In the genomic region with DNA sequence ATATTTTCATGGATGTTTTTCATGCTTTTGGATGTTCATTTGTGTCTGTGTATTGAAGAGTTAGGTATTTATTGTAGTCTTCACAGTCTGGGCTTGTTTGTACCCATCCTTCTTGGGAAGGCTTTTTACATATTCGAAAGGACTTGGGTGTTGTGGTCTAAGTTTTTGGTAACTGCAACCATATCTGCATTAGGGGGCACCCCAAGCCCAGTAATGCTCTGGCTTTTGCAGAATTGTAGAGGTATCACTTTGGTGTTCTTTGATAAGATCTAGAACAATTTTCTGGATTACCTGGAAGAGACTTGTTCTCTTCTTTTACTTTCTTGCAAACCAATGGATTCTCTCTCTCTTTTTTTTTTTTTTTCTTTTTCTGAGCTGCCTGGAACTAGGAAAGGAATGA, we compare ENCODE assay signal across 13 cellular contexts.
A peak's percentile ranks its signal among the peaks of the same experiment; 100 is the strongest.
DNase-seq lines count a peak whose midpoint lies in the region; ATAC-seq and TF ChIP-seq lines count a peak whose summit lies in the region.
"Had no signal": no experiment of that assay in that cellular context is flagged by ENCODE, and none has a peak within 500 bp of the region (broad histone marks: within the 10 kb centered on the region; RNA-seq: fewer than 3 reads in every experiment).

No MANE protein-coding gene starts in this region.

- H3K4me2 ChIP-seq in H9 (ENCODE audit: insufficient read depth, insufficient read length, low read length) (no peak overlapping the region), mesendoderm (ENCODE audit: low read length) (no peak overlapping the region)

- H4K5ac ChIP-seq in H9 (ENCODE audit: insufficient read length, low read depth, low read length), result no peak overlapping the region
- H4K5ac ChIP-seq in mesendoderm (ENCODE audit: low read length), result no peak overlapping the region

- H3K27ac Mint-ChIP-seq in activated naive CD4-positive, alpha-beta T cell treated with anti-CD3 and anti-CD28 coated beads for 36 hours, result no peak overlapping the region
- H3K27ac Mint-ChIP-seq in H9, result no peak overlapping the region
- no peak overlapping the region for H3K27ac Mint-ChIP-seq in activated naive CD8-positive, alpha-beta T cell treated with anti-CD3 and anti-CD28 coated beads for 36 hours
- H3K27ac Mint-ChIP-seq: progenitor cell of endocrine pancreas; stimulated activated effector memory CD8-positive, alpha-beta T cell treated with anti-CD3 and anti-CD28 coated beads, Interleukin-12 subunit alpha, Interleukin-12 subunit beta, amount 100 ng/mL, for 72 hours had no signal

- no peak overlapping the region for H3K18ac ChIP-seq in H9 (ENCODE audit: insufficient read length, low read depth, low read length)
- no peak overlapping the region for H3K18ac ChIP-seq in mesendoderm (ENCODE audit: low read length)

- H3K4me1 Mint-ChIP-seq in activated naive CD4-positive, alpha-beta T cell treated with anti-CD3 and anti-CD28 coated beads for 36 hours (ENCODE audit: low read depth), result peaks cover 8% of the 10 kb centered on the region
- no peaks in the 10 kb centered on the region for H3K4me1 Mint-ChIP-seq in H9
- H3K4me1 Mint-ChIP-seq in activated naive CD8-positive, alpha-beta T cell treated with anti-CD3 and anti-CD28 coated beads for 36 hours, result peaks cover under 1% of the 10 kb centered on the region

- no peak overlapping the region for H3T11ph ChIP-seq in H9 (ENCODE audit: low read length)

- H3K36me3 ChIP-seq in WERI-Rb-1 (no peaks in the 10 kb centered on the region), mesendoderm (ENCODE audit: control insufficient read depth, insufficient read depth, low read length) (no peaks in the 10 kb centered on the region)

- H3K79me2 ChIP-seq in H9 (ENCODE audit: insufficient read depth, low read length) (no peaks in the 10 kb centered on the region), mesendoderm (ENCODE audit: control insufficient read depth, insufficient read depth, low read length) (no peaks in the 10 kb centered on the region)

- H3K56ac ChIP-seq in H9 (ENCODE audit: insufficient read length, low read depth, low read length), result no peak overlapping the region
- H3K56ac ChIP-seq in mesendoderm (ENCODE audit: low read length), result no peak overlapping the region

- H3K4me1 ChIP-seq in H9 (ENCODE audit: insufficient read depth, low read length), result no peaks in the 10 kb centered on the region
- no peaks in the 10 kb centered on the region for H3K4me1 ChIP-seq in mesendoderm (ENCODE audit: control insufficient read depth, low read depth, low read length)

- no peak overlapping the region for H4K91ac ChIP-seq in H9 (ENCODE audit: insufficient read length, low read depth, low read length)

- no peak overlapping the region for H3K4me3 ChIP-seq in WERI-Rb-1 (ENCODE audit: low read depth, low read length)
- H3K4me3 ChIP-seq in mesendoderm (ENCODE audit: low read length), result no peak overlapping the region

- H3K4me3 Mint-ChIP-seq in activated naive CD4-positive, alpha-beta T cell treated with anti-CD3 and anti-CD28 coated beads for 36 hours, result no peak overlapping the region
- no peak overlapping the region for H3K4me3 Mint-ChIP-seq in H9
- no peak overlapping the region for H3K4me3 Mint-ChIP-seq in activated naive CD8-positive, alpha-beta T cell treated with anti-CD3 and anti-CD28 coated beads for 36 hours
- H3K4me3 Mint-ChIP-seq: stimulated activated effector memory CD8-positive, alpha-beta T cell treated with anti-CD3 and anti-CD28 coated beads, Interleukin-12 subunit alpha, Interleukin-12 subunit beta, amount 100 ng/mL, for 72 hours had no signal

- H2AK5ac ChIP-seq in H9 (ENCODE audit: insufficient read length, low read length) (no peak overlapping the region), mesendoderm (ENCODE audit: low read length) (no peak overlapping the region)

- H3K27ac ChIP-seq in H9 (ENCODE audit: insufficient read length, low read depth, low read length), result no peak overlapping the region
- no peak overlapping the region for H3K27ac ChIP-seq in WERI-Rb-1
- H3K27ac ChIP-seq in mesendoderm (ENCODE audit: low read depth, low read length), result no peak overlapping the region

- H3K36me3 Mint-ChIP-seq in activated naive CD4-positive, alpha-beta T cell treated with anti-CD3 and anti-CD28 coated beads for 36 hours (ENCODE audit: low read depth), result peaks cover 4% of the 10 kb centered on the region
- no peaks in the 10 kb centered on the region for H3K36me3 Mint-ChIP-seq in H9 (ENCODE audit: insufficient read depth in 1 of 3, low read depth in 3 of 3)
- H3K36me3 Mint-ChIP-seq in activated naive CD8-positive, alpha-beta T cell treated with anti-CD3 and anti-CD28 coated beads for 36 hours, result peaks cover 7% of the 10 kb centered on the region
- H3K36me3 Mint-ChIP-seq: stimulated activated effector memory CD8-positive, alpha-beta T cell treated with anti-CD3 and anti-CD28 coated beads, Interleukin-12 subunit alpha, Interleukin-12 subunit beta, amount 100 ng/mL, for 72 hours had no signal

- H3K9ac ChIP-seq in H9 (ENCODE audit: extremely low read depth, insufficient read length, low read length) (no peak overlapping the region), mesendoderm (ENCODE audit: low read length) (no peak overlapping the region)

- no peak for ATAC-seq in GM21528 (IDR thresholded peaks at IDR 0.05; ENCODE audit: low FRiP score, unreplicated experiment)

- H4K8ac ChIP-seq in H9 (replicated peaks; ENCODE audit: insufficient read length, low read depth, low read length) (no peak overlapping the region), mesendoderm (ENCODE audit: low read depth, low read length) (no peak overlapping the region)

- H2BK12ac ChIP-seq in H9 (ENCODE audit: insufficient read length, low read depth, low read length), result no peak overlapping the region

- no CpG with 5 or more reads among the region's 1 CpG for WGBS in H9 (ENCODE audit: extremely low coverage, insufficient read length, low lambda C conversion rate)
- no CpG with 5 or more reads among the region's 1 CpG for WGBS in mesendoderm (ENCODE audit: extremely low coverage, insufficient coverage, low lambda C conversion rate)

- H3K4ac ChIP-seq in H9 (ENCODE audit: low read depth, low read length) (no peak overlapping the region), mesendoderm (ENCODE audit: low read depth, low read length) (no peak overlapping the region)

- H3K23me2 ChIP-seq in H9 (ENCODE audit: insufficient read length, low read depth, low read length, poor library complexity, severe bottlenecking), result no peaks in the 10 kb centered on the region

- H3K27me3 ChIP-seq in H9 (ENCODE audit: insufficient read depth, low read length) (no peaks in the 10 kb centered on the region), WERI-Rb-1 (ENCODE audit: insufficient read depth, low read depth, severe bottlenecking) (no peaks in the 10 kb centered on the region), mesendoderm (ENCODE audit: insufficient read depth, low read length, poor library complexity) (no peaks in the 10 kb centered on the region)

- intact Hi-C loops in activated naive CD4-positive, alpha-beta T cell treated with anti-CD3 and anti-CD28 coated beads for 36 hours (cut with micrococcal nuclease), result no loop called here

- peak; percentile 30 for DNase-seq in activated naive CD4-positive, alpha-beta T cell treated with anti-CD3 and anti-CD28 coated beads for 36 hours
- no peak for DNase-seq in activated naive CD4-positive, alpha-beta T cell (lab: John Stamatoyannopoulos, UW)
- DNase-seq in H9 (no peak), WERI-Rb-1 (peak; percentile 14), mesendoderm (peak; percentile 22), kidney tubule cell (ENCODE audit: low spot score) (no peak)
- DNase-seq in activated naive CD8-positive, alpha-beta T cell treated with anti-CD3 and anti-CD28 coated beads for 36 hours, result no peak
- DNase-seq: anterior cingulate cortex; KG1; stimulated activated CD4-positive, alpha-beta T cell treated with anti-CD3 and anti-CD28 coated beads, Interleukin-2, amount 100 ng/mL, for 24 hours had no signal

- H3K14ac ChIP-seq in H9 (ENCODE audit: insufficient read depth, low read length), result no peak overlapping the region

- H2BK15ac ChIP-seq in H9 (ENCODE audit: low read depth, low read length) (no peak overlapping the region), mesendoderm (replicated peaks; ENCODE audit: low read depth) (no peak overlapping the region)

- H3K27me3 Mint-ChIP-seq in activated naive CD4-positive, alpha-beta T cell treated with anti-CD3 and anti-CD28 coated beads for 36 hours (ENCODE audit: low read depth), result peaks cover 5% of the 10 kb centered on the region
- no peaks in the 10 kb centered on the region for H3K27me3 Mint-ChIP-seq in H9 (ENCODE audit: low read depth)
- peaks cover 17% of the 10 kb centered on the region for H3K27me3 Mint-ChIP-seq in activated naive CD8-positive, alpha-beta T cell treated with anti-CD3 and anti-CD28 coated beads for 36 hours
- H3K27me3 Mint-ChIP-seq: progenitor cell of endocrine pancreas had no signal

- no peak overlapping the region for H2BK5ac ChIP-seq in H9 (ENCODE audit: insufficient read length, low read length)
- H2BK5ac ChIP-seq in mesendoderm (ENCODE audit: low read length), result no peak overlapping the region

- no peak overlapping the region for H2BK20ac ChIP-seq in H9 (ENCODE audit: low read depth, low read length, poor library complexity, severe bottlenecking)

- H3K23ac ChIP-seq in H9 (ENCODE audit: insufficient read length, low read depth, low read length) (no peak overlapping the region), mesendoderm (ENCODE audit: low read length) (no peak overlapping the region)

- H3K9me3 ChIP-seq in H9 (ENCODE audit: control insufficient read depth, low read depth, low read length) (no peaks in the 10 kb centered on the region), WERI-Rb-1 (ENCODE audit: severe bottlenecking) (peaks cover 4% of the 10 kb centered on the region)

- H3K79me1 ChIP-seq in H9 (ENCODE audit: insufficient read depth, low read depth, low read length, poor library complexity, severe bottlenecking) (no peaks in the 10 kb centered on the region), mesendoderm (ENCODE audit: low read length) (no peaks in the 10 kb centered on the region)

- no peak overlapping the region for H2BK120ac ChIP-seq in H9 (ENCODE audit: low read depth, low read length, poor library complexity, severe bottlenecking)
- H2BK120ac ChIP-seq in mesendoderm (ENCODE audit: low read depth, low read length), result no peak overlapping the region

- TF ChIP-seq CTCF in H9 (conservative IDR thresholded peaks at IDR 0.05) (peak; percentile 32; the same call in 1 of the 3 replicates), WERI-Rb-1 (IDR thresholded peaks at IDR 0.05; ENCODE audit: low read depth, low read length) (no peak)

- CTCF ChIA-PET in activated naive CD4-positive, alpha-beta T cell treated with anti-CD3 and anti-CD28 coated beads for 36 hours (lab: Charles Lee), result no interaction called here

- no peak overlapping the region for H2AFZ ChIP-seq in H9 (ENCODE audit: low read length)

- H3K9me3 Mint-ChIP-seq in activated naive CD4-positive, alpha-beta T cell treated with anti-CD3 and anti-CD28 coated beads for 36 hours, result no peaks in the 10 kb centered on the region
- H3K9me3 Mint-ChIP-seq in H9, result peaks cover 0 to 3% of the 10 kb centered on the region in 2 experiments; a peak in 2 of 5 replicates
- peaks cover 3% of the 10 kb centered on the region for H3K9me3 Mint-ChIP-seq in activated naive CD8-positive, alpha-beta T cell treated with anti-CD3 and anti-CD28 coated beads for 36 hours

- H4K20me1 ChIP-seq in H9 (ENCODE audit: control insufficient read depth, insufficient read depth, insufficient read length), result no peaks in the 10 kb centered on the region

Comparison
In these comparisons a context has a peak if more than half of its experiments do, and no peak if none do; other contexts are left out.
1. DNase-seq: peak in activated naive CD4-positive, alpha-beta T cell treated with anti-CD3 and anti-CD28 coated beads for 36 hours (single experiment), WERI-Rb-1 (single experiment) and mesendoderm (single experiment); none in activated naive CD4-positive, alpha-beta T cell (0 of 4), H9 (single experiment), kidney tubule cell (single experiment) and activated naive CD8-positive, alpha-beta T cell treated with anti-CD3 and anti-CD28 coated beads for 36 hours (single experiment).